ENCODE assay signal across 8 cellular contexts in the genomic region with DNA sequence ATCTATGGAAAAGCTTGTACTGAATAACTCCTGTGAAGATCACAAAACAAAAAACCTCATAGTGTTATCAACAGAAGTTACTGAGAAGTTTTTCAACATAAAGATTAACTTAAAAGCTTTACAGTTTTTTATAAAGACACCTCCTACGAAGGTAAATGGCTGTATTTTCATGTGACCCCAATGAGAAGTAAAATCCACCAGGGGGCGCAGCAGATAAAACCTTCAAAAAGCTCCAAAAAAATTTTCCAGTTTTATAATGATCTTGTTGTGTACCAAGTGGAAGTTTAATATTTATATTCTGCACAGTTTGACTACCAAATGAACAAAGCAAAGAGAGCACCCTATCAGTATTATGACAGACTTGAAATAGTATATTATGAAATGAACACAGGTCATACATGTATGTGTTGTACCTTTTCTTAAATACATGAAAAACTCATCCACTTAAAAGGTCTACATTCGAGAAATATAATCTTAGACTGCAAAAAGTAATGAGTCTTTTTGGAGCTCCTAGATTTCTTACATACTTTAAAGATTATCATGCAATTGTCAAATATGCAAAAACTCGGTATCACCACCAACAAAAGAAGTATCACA. TPM values are rescaled to one million over a fixed set of nuclear protein-coding genes. Genes with fewer than 3 reads are reported as not detected.
DNase-seq lines count a peak whose midpoint lies in the region; ATAC-seq, FAIRE-seq and TF ChIP-seq lines count a peak whose summit lies in the region.

No MANE protein-coding gene starts in this region.

- CTCF ChIA-PET in A549 (lab: Yijun Ruan, JAX) (interaction anchor here (0.7 to 6.5 kb wide), 28 partner anchors 10 to 1763 kb away, joined by 3 to 35 read pairs (median 5); partner anchors contain the start of gene PNO1), RWPE1 (lab: Yijun Ruan, JAX) (interaction anchor here (0.5 to 1.6 kb wide), 10 partner anchors 10 to 137 kb away, joined by 3 to 7 read pairs (median 3); no protein-coding TSS in a partner anchor)

- peaks cover 40% of the 10 kb centered on the region for H3K4me1 Mint-ChIP-seq in chondrocyte (ENCODE audit: low read depth)

- FAIRE-seq in A549 (lab: Jason Lieb, UNC) (no peak), urothelium cell line (lab: Jason Lieb, UNC) (no peak), H54 (lab: Jason Lieb, UNC) (no peak)

- H3K4me1 ChIP-seq in A549 (peaks cover 48% of the 10 kb centered on the region), mucosa of descending colon (ENCODE audit: low read depth) (peaks cover 3% of the 10 kb centered on the region)

- no peak overlapping the region for H3K27ac ChIP-seq in A549
- no peak overlapping the region for H3K27ac ChIP-seq in RWPE1

- DNase-seq in A549 (ENCODE audit: low read depth in 1 of 2, low spot score in 1 of 2) (peak in 1 of 2 experiments; percentile 48), GM20000 (ENCODE audit: low spot score) (no peak), RWPE1 (ENCODE audit: low spot score) (no peak), chondrocyte (ENCODE audit: low spot score) (no peak), mucosa of descending colon (peak in 1 of 3 donors; percentile 73), urothelium cell line (ENCODE audit: low spot score) (no peak), H54 (ENCODE audit: insufficient read length, low spot score) (no peak)

- POLR2A ChIA-PET in A549 (lab: Yijun Ruan, JAX) (interaction anchor here (1.0 kb wide), 1 partner anchor 56 kb away, joined by 6 read pairs; the partner anchor contains the start of gene PPP3R1), RWPE1 (lab: Yijun Ruan, JAX; ENCODE audit: low non-redundant PET) (no interaction called here)

- no peak for TF ChIP-seq POLR2A in A549 (IDR thresholded peaks at IDR 0.05; ENCODE audit: low read length)
- TF ChIP-seq POLR2A in H54 (IDR thresholded peaks at IDR 0.05; ENCODE audit: low read depth, low read length) = no peak

- H3K27me3 Mint-ChIP-seq in chondrocyte (ENCODE audit: low read depth) = no peaks in the 10 kb centered on the region

- 69% methylated on average over 4 of the region's 4 CpGs for WGBS in A549 (ENCODE audit: missing lambda C conversion rate)

- H3K4me3 ChIP-seq in A549 (no peak overlapping the region), mucosa of descending colon (no peak overlapping the region)

- H3K36me3 ChIP-seq in mucosa of descending colon (ENCODE audit: low read depth) = no peaks in the 10 kb centered on the region

- TF ChIP-seq CTCF in A549 (IDR thresholded peaks at IDR 0.05) (peak; percentile 61), GM20000 (IDR thresholded peaks at IDR 0.05; ENCODE audit: extremely low read depth, missing control alignments) (peak; percentile 18), RWPE1 (conservative IDR thresholded peaks at IDR 0.05; ENCODE audit: low read depth) (peak; percentile 34; the same call in 1 of the 2 replicates), chondrocyte (IDR thresholded peaks at IDR 0.05) (peak; percentile 83), mucosa of descending colon (IDR thresholded peaks at IDR 0.05) (no peak)

- H3K9me3 ChIP-seq in A549 (no peaks in the 10 kb centered on the region), mucosa of descending colon (no peaks in the 10 kb centered on the region)

- intact Hi-C loops in mucosa of descending colon (cut with DNase I, micrococcal nuclease) = loop anchor here in 1 of 2 donors (10.0 kb wide), 1 partner anchor 49 kb away; no protein-coding TSS in a partner anchor

- ATAC-seq in A549 (no peak), mucosa of descending colon (peak; percentile 42), HG02642 (IDR thresholded peaks at IDR 0.05; ENCODE audit: poor library complexity, unreplicated experiment) (no peak)

- peak in 1 of 2 experiments; percentile 23; a peak in 2 of 5 replicates for TF ChIP-seq RAD21 in A549 (conservative IDR thresholded peaks at IDR 0.05 in 1 of 2, IDR thresholded peaks at IDR 0.05 in 1 of 2)

- H3K4me3 Mint-ChIP-seq in chondrocyte (ENCODE audit: unreplicated experiment) = no peak overlapping the region

- H3K36me3 Mint-ChIP-seq in chondrocyte (ENCODE audit: low read depth) = no peaks in the 10 kb centered on the region

- TF ChIP-seq EP300 in A549 (IDR thresholded peaks at IDR 0.05) = no peak

- H3K9me3 Mint-ChIP-seq in chondrocyte (ENCODE audit: low read depth) = no peaks in the 10 kb centered on the region

- H3K4me2 ChIP-seq in A549 = peak overlapping the region; percentile 23; the same call in 2 of the 3 replicates

- no peak overlapping the region for H3K27ac Mint-ChIP-seq in chondrocyte (ENCODE audit: unreplicated experiment)

TF ChIP-seq in A549, 52 proteins besides CTCF, POLR2A, EP300 and RAD21:
- TF ChIP-seq REST (IDR thresholded peaks at IDR 0.05) (no peak), SMC3 (IDR thresholded peaks at IDR 0.05) (peak; percentile 60), EHF (CRISPR knock-in tag; IDR thresholded peaks at IDR 0.05) (no peak), PBX3 (IDR thresholded peaks at IDR 0.05) (no peak), NR3C1 (IDR thresholded peaks at IDR 0.05) (no peak)
- TF ChIP-seq, protein P1, sequence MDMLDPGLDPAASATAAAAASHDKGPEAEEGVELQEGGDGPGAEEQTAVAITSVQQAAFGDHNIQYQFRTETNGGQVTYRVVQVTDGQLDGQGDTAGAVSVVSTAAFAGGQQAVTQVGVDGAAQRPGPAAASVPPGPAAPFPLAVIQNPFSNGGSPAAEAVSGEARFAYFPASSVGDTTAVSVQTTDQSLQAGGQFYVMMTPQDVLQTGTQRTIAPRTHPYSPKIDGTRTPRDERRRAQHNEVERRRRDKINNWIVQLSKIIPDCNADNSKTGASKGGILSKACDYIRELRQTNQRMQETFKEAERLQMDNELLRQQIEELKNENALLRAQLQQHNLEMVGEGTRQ (IDR thresholded peaks at IDR 0.05) = no peak

RNA-seq across cellular contexts. Expression of gene PNO1, which starts 38.5 kb away (rescaled TPM):
- polyA plus RNA-seq in A549 (2011; rRNA removed) = 50.1 and 63.2 TPM in 2 replicates
- polyA plus RNA-seq in A549 (2012; cell fraction: cytosol; rRNA removed) = 31.7 and 32.7 TPM in 2 replicates
- polyA plus RNA-seq in A549 (2012; cell fraction: nucleus; rRNA removed) = 11.6 and 14.9 TPM in 2 replicates
- 49.0 to 59.8 TPM (median 57.7 TPM) in 3 replicates for polyA plus RNA-seq in A549 (2017; fragmentation: RNase III; extraction: RNeasy Plus Mini Kit Qiagen cat#74134 plus additional on column Dnase treatment)
- 9.3 and 9.8 TPM in 2 replicates for polyA minus RNA-seq in A549 (2011; rRNA and poly(A)+ RNA removed)
- total RNA-seq in chondrocyte = 11.5 to 20.7 TPM (median 12.0 TPM) in 3 replicates
- 10 to 100 TPM in 1 of 3 donors, 1 to 10 TPM in 2; 5.1 to 12.3 (median 7.9) TPM for total RNA-seq in mucosa of descending colon

RNA-seq across cellular contexts. Expression of gene PPP3R1, which starts 56.1 kb away (rescaled TPM):
- polyA plus RNA-seq in A549 (2011; rRNA removed) = 27.3 and 30.7 TPM in 2 replicates
- polyA plus RNA-seq in A549 (2012; cell fraction: cytosol; rRNA removed) = 9.0 and 11.2 TPM in 2 replicates
- 5.0 and 9.5 TPM in 2 replicates for polyA plus RNA-seq in A549 (2012; cell fraction: nucleus; rRNA removed)
- polyA plus RNA-seq in A549 (2017; fragmentation: RNase III; extraction: RNeasy Plus Mini Kit Qiagen cat#74134 plus additional on column Dnase treatment) = 53.7 to 55.1 TPM (median 54.4 TPM) in 3 replicates
- 15.5 and 18.2 TPM in 2 replicates for polyA minus RNA-seq in A549 (2011; rRNA and poly(A)+ RNA removed)
- total RNA-seq in chondrocyte = 56.2 to 72.3 TPM (median 70.8 TPM) in 3 replicates
- total RNA-seq in mucosa of descending colon = 10 to 100 TPM; 45.9 to 54.0 (median 53.4) TPM
